26 cellular contexts compared by ENCODE assay signal in genomic region chr4:16869594-16870245, GRCh38. TPM values are rescaled to one million over a fixed set of nuclear protein-coding genes. Genes with fewer than 3 reads are reported as not detected.
"Had no signal": no experiment of that assay in that cellular context is flagged by ENCODE, and none has a peak within 500 bp of the region (broad histone marks: within the 10 kb centered on the region; RNA-seq: fewer than 3 reads in every experiment).

No MANE protein-coding gene starts in this region.

- H3K79me2 ChIP-seq: parathyroid adenoma had no signal

- DNase-seq: effector CD8-positive, alpha-beta T cell; endodermal cell; foreskin keratinocyte; heart left ventricle; hippocampal formation; left colon; mucosa of descending colon; naive B cell; psoas muscle; right lobe of liver; stimulated activated CD4-positive, alpha-beta T cell treated with anti-CD3 and anti-CD28 coated beads, Interleukin-2, amount 100 ng/mL, for 24 hours; stimulated activated CD4-positive, alpha-beta T cell treated with anti-CD3 and anti-CD28 coated beads, Interleukin-4, amount 100 ng/mL, for 24 hours; stimulated activated naive CD4-positive, alpha-beta T cell treated with Interleukin-2 at 50 U/mL for 16 hours; stomach; thyroid gland had no signal

- H3K4me3 ChIP-seq: gastroesophageal sphincter, heart left ventricle, lung, mucosa of descending colon, psoas muscle, right lobe of liver, stomach, thyroid gland had no signal

- H3K9ac ChIP-seq: parathyroid adenoma had no signal

- H3K36me3 Mint-ChIP-seq: memory B cell; naive B cell; natural killer cell treated with Interleukin-12 subunit alpha and Interleukin-12 subunit beta and Interleukin-15 and Interleukin-18, amount 100 ng/mL, for 72 hours; stimulated activated effector memory CD8-positive, alpha-beta T cell treated with anti-CD3 and anti-CD28 coated beads, Interleukin-12 subunit alpha, Interleukin-12 subunit beta, amount 100 ng/mL, for 72 hours had no signal

- H3K36me3 ChIP-seq: gastroesophageal sphincter, heart left ventricle, neutrophil, right lobe of liver, stomach, thyroid gland had no signal

- H3K27me3 ChIP-seq: foreskin keratinocyte, gastroesophageal sphincter, heart left ventricle, neutrophil, right lobe of liver, stomach, thyroid gland had no signal

- H3K27ac Mint-ChIP-seq: endodermal cell; memory B cell; naive B cell; natural killer cell treated with Interleukin-12 subunit alpha and Interleukin-12 subunit beta and Interleukin-15 and Interleukin-18, amount 100 ng/mL, for 72 hours; stimulated activated effector memory CD8-positive, alpha-beta T cell treated with anti-CD3 and anti-CD28 coated beads, Interleukin-12 subunit alpha, Interleukin-12 subunit beta, amount 100 ng/mL, for 72 hours; type B pancreatic cell had no signal

- H3K27me3 Mint-ChIP-seq: memory B cell; naive B cell; natural killer cell treated with Interleukin-12 subunit alpha and Interleukin-12 subunit beta and Interleukin-15 and Interleukin-18, amount 100 ng/mL, for 72 hours; type B pancreatic cell had no signal

- H3K9me3 Mint-ChIP-seq: memory B cell; natural killer cell treated with Interleukin-12 subunit alpha and Interleukin-12 subunit beta and Interleukin-15 and Interleukin-18, amount 100 ng/mL, for 72 hours; stimulated activated effector memory CD8-positive, alpha-beta T cell treated with anti-CD3 and anti-CD28 coated beads, Interleukin-12 subunit alpha, Interleukin-12 subunit beta, amount 100 ng/mL, for 72 hours; type B pancreatic cell had no signal

- H3K4me3 Mint-ChIP-seq: endodermal cell; memory B cell; naive B cell; natural killer cell treated with Interleukin-12 subunit alpha and Interleukin-12 subunit beta and Interleukin-15 and Interleukin-18, amount 100 ng/mL, for 72 hours; neural crest cell; stimulated activated effector memory CD8-positive, alpha-beta T cell treated with anti-CD3 and anti-CD28 coated beads, Interleukin-12 subunit alpha, Interleukin-12 subunit beta, amount 100 ng/mL, for 72 hours; type B pancreatic cell had no signal

- H3K27ac ChIP-seq: epithelial cell of prostate, foreskin keratinocyte, gastroesophageal sphincter, heart left ventricle, neutrophil, parathyroid adenoma, psoas muscle, right lobe of liver, stomach, thyroid gland had no signal

- H3K4me1 ChIP-seq: foreskin keratinocyte, gastroesophageal sphincter, parathyroid adenoma, psoas muscle, right lobe of liver, thyroid gland had no signal

- H3K4me1 Mint-ChIP-seq: memory B cell; naive B cell; neural crest cell; stimulated activated effector memory CD8-positive, alpha-beta T cell treated with anti-CD3 and anti-CD28 coated beads, Interleukin-12 subunit alpha, Interleukin-12 subunit beta, amount 100 ng/mL, for 72 hours had no signal

- H3K9me3 ChIP-seq: gastroesophageal sphincter, heart left ventricle, mucosa of descending colon, neutrophil, psoas muscle, right lobe of liver, stomach, thyroid gland had no signal

- H2AFZ ChIP-seq: parathyroid adenoma had no signal

- ATAC-seq: esophagus mucosa; foreskin keratinocyte; gastroesophageal sphincter; left colon; mucosa of descending colon; natural killer cell treated with Interleukin-12 subunit alpha and Interleukin-12 subunit beta and Interleukin-15 and Interleukin-18, amount 100 ng/mL, for 72 hours; psoas muscle; right lobe of liver; stimulated activated effector memory CD8-positive, alpha-beta T cell treated with anti-CD3 and anti-CD28 coated beads, Interleukin-12 subunit alpha, Interleukin-12 subunit beta, amount 100 ng/mL, for 72 hours had no signal

RNA-seq across cellular contexts. Expression of gene LDB2, which starts 28.7 kb away (rescaled TPM):
- total RNA-seq: foreskin keratinocyte had no signal
- polyA plus RNA-seq: foreskin keratinocyte had no signal
